In genomic region chr1:25782608-25783201, GRCh38 we compare ENCODE assay signal across 2 cellular contexts.
TF ChIP-seq lines count a peak whose summit lies in the region.

No MANE protein-coding gene starts in this region.

TF ChIP-seq in HEK293, 187 proteins besides CTCF, POLR2A, EP300 and RAD21 (continued from another document and continues in another):
- peak; percentile 24; the same call in 1 of the 2 replicates for TF ChIP-seq ZNF391 (tag by site-specific recombination; IDR thresholded peaks at IDR 0.05; ENCODE audit: borderline replicate concordance, low read depth)
- peak; percentile 30; the same call in 1 of the 2 replicates for TF ChIP-seq SP2 (tag by site-specific recombination; IDR thresholded peaks at IDR 0.05)
- TF ChIP-seq PRDM1 (tag by site-specific recombination; IDR thresholded peaks at IDR 0.05): peak; percentile 74
- no peak for TF ChIP-seq ZNF10 (tag by site-specific recombination; IDR thresholded peaks at IDR 0.05)
- no peak for TF ChIP-seq ZNF19 (tag by site-specific recombination; IDR thresholded peaks at IDR 0.05; ENCODE audit: low read depth)
- no peak for TF ChIP-seq ZNF169 (tag by site-specific recombination; IDR thresholded peaks at IDR 0.05)
- TF ChIP-seq ZNF423 (tag by site-specific recombination; IDR thresholded peaks at IDR 0.05): peak; percentile 80; the same call in 1 of the 2 replicates
- peak; percentile 74 for TF ChIP-seq ZNF692 (tag by site-specific recombination; IDR thresholded peaks at IDR 0.05)
- TF ChIP-seq ZNF843 (tag by site-specific recombination; IDR thresholded peaks at IDR 0.05): peak; percentile 73; the same call in 1 of the 2 replicates
- peak; percentile 70 for TF ChIP-seq ZNF449 (tag by site-specific recombination; IDR thresholded peaks at IDR 0.05)
- no peak for TF ChIP-seq KLF16 (tag by site-specific recombination; IDR thresholded peaks at IDR 0.05)
- TF ChIP-seq ZBTB21 (tag by site-specific recombination; IDR thresholded peaks at IDR 0.05): peak; percentile 76
- peak; percentile 82 for TF ChIP-seq ZSCAN30 (tag by site-specific recombination; IDR thresholded peaks at IDR 0.05)
- TF ChIP-seq REPIN1 (tag by site-specific recombination; IDR thresholded peaks at IDR 0.05; ENCODE audit: low read depth): no peak
- peak; percentile 98 for TF ChIP-seq OSR2 (tag by site-specific recombination; IDR thresholded peaks at IDR 0.05)
- peak; percentile 61 for TF ChIP-seq IKZF3 (tag by site-specific recombination; IDR thresholded peaks at IDR 0.05)
- peak; percentile 98 for TF ChIP-seq ZIC2 (tag by site-specific recombination; IDR thresholded peaks at IDR 0.05)
- no peak for TF ChIP-seq ZNF621 (tag by site-specific recombination; IDR thresholded peaks at IDR 0.05)
- TF ChIP-seq ZNF677 (tag by site-specific recombination; IDR thresholded peaks at IDR 0.05): no peak
- peak; percentile 79 for TF ChIP-seq ATF2 (tag by site-specific recombination; IDR thresholded peaks at IDR 0.05; ENCODE audit: low read depth)
- peak; percentile 86 for TF ChIP-seq ZNF24 (tag by site-specific recombination; IDR thresholded peaks at IDR 0.05)
- peak; percentile 42; the same call in 1 of the 2 replicates for TF ChIP-seq PBX3 (CRISPR knock-in tag; IDR thresholded peaks at IDR 0.05)
- no peak for TF ChIP-seq PRDM4 (tag by site-specific recombination; IDR thresholded peaks at IDR 0.05)

TF ChIP-seq in K562, 482 proteins besides CTCF, POLR2A, EP300 and RAD21 (continued from another document and continues in another):
- TF ChIP-seq CEBPZ (IDR thresholded peaks at IDR 0.05; ENCODE audit: borderline replicate concordance, low read depth, low read length) (no peak), CREBBP (IDR thresholded peaks at IDR 0.05; ENCODE audit: low read depth, low read length) (no peak), NR2F6 (CRISPR knock-in tag; IDR thresholded peaks at IDR 0.05) (no peak), ARID3B (CRISPR knock-in tag; IDR thresholded peaks at IDR 0.05; ENCODE audit: borderline replicate concordance) (no peak), ZNF121 (CRISPR knock-in tag; conservative IDR thresholded peaks at IDR 0.05) (no peak), ZNF174 (CRISPR knock-in tag; IDR thresholded peaks at IDR 0.05) (no peak), PREB (CRISPR knock-in tag; IDR thresholded peaks at IDR 0.05) (no peak), TFAP4 (CRISPR knock-in tag; IDR thresholded peaks at IDR 0.05; ENCODE audit: borderline replicate concordance) (no peak), TEAD2 (tag; IDR thresholded peaks at IDR 0.05) (no peak), FUS (optimal IDR thresholded peaks at IDR 0.05; ENCODE audit: low read depth, low read length) (no peak), AFF4 (CRISPR knock-in tag; IDR thresholded peaks at IDR 0.05) (no peak), RHOXF2B (CRISPR knock-in tag; conservative IDR thresholded peaks at IDR 0.05) (no peak), KLF10 (CRISPR knock-in tag; IDR thresholded peaks at IDR 0.05) (no peak), NR2C2 (CRISPR knock-in tag; IDR thresholded peaks at IDR 0.05) (no peak), NR2C2 (tag; IDR thresholded peaks at IDR 0.05) (no peak; the same call in 1 of the 2 replicates), TOE1 (IDR thresholded peaks at IDR 0.05; ENCODE audit: borderline replicate concordance) (no peak), TOE1 (CRISPR knock-in tag; IDR thresholded peaks at IDR 0.05; ENCODE audit: borderline replicate concordance, low read depth) (no peak), ZC3H8 (IDR thresholded peaks at IDR 0.05) (no peak), MEF2D (tag; conservative IDR thresholded peaks at IDR 0.05; ENCODE audit: low read depth) (peak; percentile 72), IRF1 (CRISPR knock-in tag; IDR thresholded peaks at IDR 0.05; ENCODE audit: borderline replicate concordance) (no peak), HDAC2 (IDR thresholded peaks at IDR 0.05) (peak; percentile 82), PRDM10 (IDR thresholded peaks at IDR 0.05; ENCODE audit: partially characterized antibody) (no peak), FOXK1 (CRISPR knock-in tag; IDR thresholded peaks at IDR 0.05; ENCODE audit: borderline replicate concordance) (no peak), VEZF1 (CRISPR knock-in tag; IDR thresholded peaks at IDR 0.05) (no peak)
